ENCODE assay signal across 17 cellular contexts in the genomic region with DNA sequence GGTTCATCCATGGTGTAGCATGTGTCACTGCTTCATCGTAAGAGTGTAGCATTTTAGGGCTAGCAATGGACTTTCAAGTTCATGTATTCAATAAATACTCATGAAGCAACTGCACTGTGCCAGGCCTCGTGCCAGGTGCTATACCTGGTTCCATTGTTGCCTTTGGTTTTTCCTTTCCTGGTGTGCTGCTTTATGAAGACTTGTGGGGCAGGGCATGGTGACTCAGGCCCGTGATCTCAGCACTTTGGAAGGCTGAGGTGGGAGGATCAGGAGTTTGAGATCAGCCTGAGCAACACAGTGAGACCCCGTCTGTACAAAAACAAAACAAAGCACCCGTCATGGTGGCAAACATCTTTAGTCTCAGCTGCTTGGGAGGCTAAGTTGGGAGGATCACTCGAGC. TPM values are rescaled to one million over a fixed set of nuclear protein-coding genes. Genes with fewer than 3 reads are reported as not detected.
DNase-seq lines count a peak whose midpoint lies in the region; ATAC-seq and TF ChIP-seq lines count a peak whose summit lies in the region.
"Had no signal": no experiment of that assay in that cellular context is flagged by ENCODE, and none has a peak within 500 bp of the region (broad histone marks: within the 10 kb centered on the region; RNA-seq: fewer than 3 reads in every experiment).

No MANE protein-coding gene starts in this region.

- H3K4me3 Mint-ChIP-seq in chondrocyte (ENCODE audit: unreplicated experiment), result no peak overlapping the region

- H3K4me1 ChIP-seq in transverse colon, result no peaks in the 10 kb centered on the region
- H3K4me1 ChIP-seq: BLaER1 had no signal

- TF ChIP-seq POLR2A in transverse colon (IDR thresholded peaks at IDR 0.05), result no peak

- DNase-seq in EH (ENCODE audit: low read depth) (peak; percentile 66), NCI-H226 (peak; percentile 88), chondrocyte (ENCODE audit: low spot score) (no peak), kidney tubule cell (ENCODE audit: low spot score) (peak; percentile 93), NOMO-1 treated with dmso at 0.1 percent for 144 hours (lab: John Stamatoyannopoulos, UW; ENCODE audit: unreplicated experiment) (no peak), sciatic nerve (ENCODE audit: low spot score) (no peak), transverse colon (no peak)
- DNase-seq: activated naive CD4-positive, alpha-beta T cell; effector memory CD4-positive, alpha-beta T cell; glutamatergic neuron; NCI-H1048; NCI-H345 had no signal

- H3K27ac ChIP-seq in transverse colon, result no peak overlapping the region
- H3K27ac ChIP-seq: BLaER1, suprapubic skin, VCaP had no signal

- no peaks in the 10 kb centered on the region for H3K36me3 ChIP-seq in transverse colon
- H3K36me3 ChIP-seq: BLaER1, suprapubic skin had no signal

- no peaks in the 10 kb centered on the region for H3K36me3 Mint-ChIP-seq in chondrocyte (ENCODE audit: low read depth)

- no peaks in the 10 kb centered on the region for H3K9me3 ChIP-seq in transverse colon
- H3K9me3 ChIP-seq: BLaER1, suprapubic skin had no signal

- TF ChIP-seq EP300 in transverse colon (IDR thresholded peaks at IDR 0.05; ENCODE audit: low read depth), result no peak

- ATAC-seq in sciatic nerve, result no peak
- ATAC-seq in GM19455 (IDR thresholded peaks at IDR 0.05; ENCODE audit: unreplicated experiment), result no peak

- H3K27me3 ChIP-seq in transverse colon, result no peaks in the 10 kb centered on the region
- H3K27me3 ChIP-seq: BLaER1, suprapubic skin had no signal

- no peak overlapping the region for H3K4me3 ChIP-seq in transverse colon
- H3K4me3 ChIP-seq: BLaER1, suprapubic skin had no signal

- H3K9me3 Mint-ChIP-seq in chondrocyte (ENCODE audit: low read depth), result no peaks in the 10 kb centered on the region

- peaks cover 49% of the 10 kb centered on the region for H3K4me1 Mint-ChIP-seq in chondrocyte (ENCODE audit: low read depth)

- TF ChIP-seq CTCF in chondrocyte (IDR thresholded peaks at IDR 0.05) (no peak), transverse colon (IDR thresholded peaks at IDR 0.05) (no peak)

- intact Hi-C loops in sciatic nerve (cut with DNase I), result no loop called here
- intact Hi-C loops in transverse colon (cut with DNase I; ENCODE audit: low total_unique reads), result no loop called here

- no peaks in the 10 kb centered on the region for H3K27me3 Mint-ChIP-seq in chondrocyte (ENCODE audit: low read depth)

- H3K27ac Mint-ChIP-seq in chondrocyte (ENCODE audit: unreplicated experiment), result peak overlapping the region; percentile 53

- 74 to 90% methylated on average over 2 to 6 of the region's 6 CpGs for WGBS in transverse colon (ENCODE audit: low coverage in 1 of 2), 2 donors

- in situ Hi-C loops in transverse colon (cut with MboI; ENCODE audit: low pct_ligation_motif_present in 1 of 4, low pct_unique_long_range_greater_than_20kb in 1 of 4, low sequenced_read_pairs in 3 of 4), result loop anchor here in 1 of 4 donors (25.0 kb wide), 1 partner anchor 197 kb away; a partner anchor contains a TSS

RNA-seq across cellular contexts. Expression of a gene that starts 2.2 kb away (rescaled TPM):
- total RNA-seq in chondrocyte (2.1 to 10.3 TPM (median 7.9 TPM) in 3 replicates), sciatic nerve (2.3 TPM), transverse colon (not detected)

RNA-seq across cellular contexts. Expression of a gene that starts 24.1 kb away (rescaled TPM):
- not detected in 3 replicates for total RNA-seq in chondrocyte
- total RNA-seq in sciatic nerve, result 1.2 TPM
- total RNA-seq in transverse colon, result 1 to 10 TPM in 1 of 4 donors, under 1 TPM in 1, not detected in 2; 0.48 to 1.6 TPM
- total RNA-seq: osteocyte, suprapubic skin had no signal

RNA-seq across cellular contexts. Expression of a gene that starts 53.9 kb away (rescaled TPM):
- total RNA-seq in chondrocyte (not detected in 3 replicates), sciatic nerve (not detected), transverse colon (not detected)

Comparison
In these comparisons a context has a peak if more than half of its experiments do, and no peak if none do; other contexts are left out.
1. DNase-seq: peak in EH (single experiment), NCI-H226 (single experiment) and kidney tubule cell (single experiment); none in chondrocyte (single experiment), NOMO-1 treated with dmso at 0.1 percent for 144 hours (single experiment), sciatic nerve (single experiment) and transverse colon (single experiment).